ENCODE assay signal across 17 cellular contexts in the genomic region with DNA sequence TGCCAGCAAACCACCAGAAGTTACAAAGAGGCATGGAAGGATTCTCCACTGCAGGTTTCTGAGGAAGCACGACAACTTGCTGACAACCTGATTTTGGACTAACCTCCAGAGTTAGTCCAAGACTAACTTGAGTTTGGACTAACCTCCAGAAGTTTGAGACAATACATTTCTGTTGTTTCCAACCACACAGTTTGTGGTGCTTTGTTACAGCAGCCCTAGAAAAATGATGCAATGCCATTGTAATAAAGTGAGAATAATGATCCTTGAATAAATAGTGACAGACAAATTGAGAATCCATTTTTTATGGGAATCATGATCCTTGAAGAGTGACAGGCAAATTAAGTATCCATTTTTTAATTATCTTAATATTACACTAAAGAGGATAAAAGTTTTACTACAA.
DNase-seq lines count a peak whose midpoint lies in the region; TF ChIP-seq lines count a peak whose summit lies in the region.
"Had no signal": no experiment of that assay in that cellular context is flagged by ENCODE, and none has a peak within 500 bp of the region (broad histone marks: within the 10 kb centered on the region; RNA-seq: fewer than 3 reads in every experiment).

No MANE protein-coding gene starts in this region.

- H3K36me3 Mint-ChIP-seq in activated naive CD8-positive, alpha-beta T cell treated with anti-CD3 and anti-CD28 coated beads for 36 hours = no peaks in the 10 kb centered on the region

- TF ChIP-seq CTCF in A673 (conservative IDR thresholded peaks at IDR 0.05; ENCODE audit: low read depth, low read length) = no peak
- TF ChIP-seq CTCF in SK-N-SH (IDR thresholded peaks at IDR 0.05) = no peak
- TF ChIP-seq CTCF in left ventricle myocardium inferior (IDR thresholded peaks at IDR 0.05; ENCODE audit: borderline replicate concordance) = no peak

- DNase-seq in A673 (ENCODE audit: low spot score) (peak; percentile 7), adipocyte (ENCODE audit: low read depth) (peak; percentile 58), fibroblast of peridontal ligament (ENCODE audit: extremely low read depth) (peak; percentile 59), SK-N-SH (no peak), left ventricle myocardium inferior (no peak)
- DNase-seq in activated naive CD8-positive, alpha-beta T cell treated with anti-CD3 and anti-CD28 coated beads for 36 hours = no peak
- DNase-seq: AML-193, Caco-2, DMS79 treated with DMSO at 0.1 percent for 48 hours, MM.1S, NCI-H1105 treated with DMSO at 0.1 percent for 48 hours, NCI-H187, NCI-H2171 treated with DMSO at 0.1 percent for 48 hours, NCI-H510A, RPMI8226, SJCRH30 had no signal

- TF ChIP-seq EP300 in SK-N-SH (IDR thresholded peaks at IDR 0.05; ENCODE audit: borderline replicate concordance in 1 of 2, low read depth in 1 of 2, low read length in 1 of 2) = no peak

- peaks cover 2% of the 10 kb centered on the region for H3K9me3 Mint-ChIP-seq in activated naive CD8-positive, alpha-beta T cell treated with anti-CD3 and anti-CD28 coated beads for 36 hours

- no peak for TF ChIP-seq RAD21 in SK-N-SH (IDR thresholded peaks at IDR 0.05; ENCODE audit: low read length)

- no peak overlapping the region for H3K27ac Mint-ChIP-seq in activated naive CD8-positive, alpha-beta T cell treated with anti-CD3 and anti-CD28 coated beads for 36 hours

- H3K4me3 Mint-ChIP-seq in activated naive CD8-positive, alpha-beta T cell treated with anti-CD3 and anti-CD28 coated beads for 36 hours = no peak overlapping the region

- H4K20me1 ChIP-seq in SK-N-SH (ENCODE audit: insufficient read depth) = no peaks in the 10 kb centered on the region

- H3K4me1 Mint-ChIP-seq in activated naive CD8-positive, alpha-beta T cell treated with anti-CD3 and anti-CD28 coated beads for 36 hours = no peaks in the 10 kb centered on the region

- peaks cover 12% of the 10 kb centered on the region for H3K27me3 Mint-ChIP-seq in activated naive CD8-positive, alpha-beta T cell treated with anti-CD3 and anti-CD28 coated beads for 36 hours

- POLR2A ChIA-PET in A673 (lab: Charles Lee; ENCODE audit: low non-redundant PET) (no interaction called here), SK-N-SH (lab: Yijun Ruan, JAX) (no interaction called here)

- H3K27ac ChIP-seq in A673 (ENCODE audit: low read depth, low read length, poor library complexity, severe bottlenecking) (peak overlapping the region; percentile 26), HUES48 (ENCODE audit: low read depth, low read length) (peak overlapping the region; percentile 25), SK-N-SH (ENCODE audit: low read depth in 2 of 2, low read length in 1 of 2) (no peak overlapping the region), left ventricle myocardium inferior (replicated peaks) (no peak overlapping the region)
- H3K27ac ChIP-seq: SJCRH30 had no signal

- H3K9ac ChIP-seq in HUES48 (ENCODE audit: low read depth, low read length) (no peak overlapping the region; the same call in 1 of the 2 replicates), adipocyte (ENCODE audit: low read length) (no peak overlapping the region), SK-N-SH (no peak overlapping the region)

- H3K4me2 ChIP-seq in SK-N-SH = no peak overlapping the region

- 0% methylated on average over 1 of the region's 1 CpG for WGBS in SK-N-SH (ENCODE audit: low lambda C conversion rate)

- H3K27me3 ChIP-seq in A673 (replicated peaks; ENCODE audit: insufficient read depth, low read depth, low read length, poor library complexity) (no peaks in the 10 kb centered on the region), HUES48 (ENCODE audit: control insufficient read depth, insufficient read depth, low read length) (no peaks in the 10 kb centered on the region), adipocyte (replicated peaks; ENCODE audit: control insufficient read depth, insufficient read depth, low read length) (no peaks in the 10 kb centered on the region), SK-N-SH (ENCODE audit: insufficient read depth) (no peaks in the 10 kb centered on the region; the same call in 1 of the 2 replicates), left ventricle myocardium inferior (ENCODE audit: low read depth) (no peaks in the 10 kb centered on the region)
- H3K27me3 ChIP-seq: SJCRH30 had no signal

- no peaks in the 10 kb centered on the region for H3K9me2 ChIP-seq in SK-N-SH

- no peaks in the 10 kb centered on the region for H3F3A ChIP-seq in SK-N-SH (replicated peaks; ENCODE audit: insufficient read depth)

- H3K36me3 ChIP-seq in A673 (ENCODE audit: insufficient read depth, low read length, poor library complexity, severe bottlenecking) = no peaks in the 10 kb centered on the region
- no peaks in the 10 kb centered on the region for H3K36me3 ChIP-seq in HUES48 (ENCODE audit: control insufficient read depth, insufficient read depth, low read length)
- H3K36me3 ChIP-seq in adipocyte (ENCODE audit: control insufficient read depth, insufficient read depth, low read length, severe bottlenecking) = no peaks in the 10 kb centered on the region
- H3K36me3 ChIP-seq in SK-N-SH (replicated peaks in 1 of 2; ENCODE audit: control insufficient read depth in 1 of 2, insufficient read depth in 2 of 2, low read length in 1 of 2) = no peaks in the 10 kb centered on the region
- H3K36me3 ChIP-seq in left ventricle myocardium inferior = no peaks in the 10 kb centered on the region
- H3K36me3 ChIP-seq: SJCRH30 had no signal

- H3K4me3 ChIP-seq in A673 (ENCODE audit: low read depth, low read length, poor library complexity, severe bottlenecking) = no peak overlapping the region
- no peak overlapping the region for H3K4me3 ChIP-seq in HUES48 (ENCODE audit: low read depth, low read length)
- H3K4me3 ChIP-seq in adipocyte (ENCODE audit: low read length) = no peak overlapping the region
- H3K4me3 ChIP-seq in SK-N-SH (ENCODE audit: low read depth in 2 of 2, low read length in 1 of 2) = no peak overlapping the region
- no peak overlapping the region for H3K4me3 ChIP-seq in left ventricle myocardium inferior
- H3K4me3 ChIP-seq: SJCRH30 had no signal

- H3K79me2 ChIP-seq in SK-N-SH (ENCODE audit: insufficient read depth) = no peaks in the 10 kb centered on the region

- intact Hi-C loops in A673 (cut with micrococcal nuclease; ENCODE audit: unreplicated experiment) (no loop called here), left ventricle myocardium inferior (cut with micrococcal nuclease) (no loop called here)

- no TSS peak for BruUV-seq in A673 (replicated peaks; lab: Mats Ljungman, UMichigan)

- H3K9me3 ChIP-seq in A673 (ENCODE audit: low read depth, low read length, poor library complexity, severe bottlenecking) (no peaks in the 10 kb centered on the region), HUES48 (ENCODE audit: control insufficient read depth, insufficient read depth, low read length) (0 out of 2 replicates have a peak, but pooled peaks cover 4% of the 10 kb centered on the region), adipocyte (ENCODE audit: control insufficient read depth, low read length) (no peaks in the 10 kb centered on the region), SK-N-SH (no peaks in the 10 kb centered on the region), left ventricle myocardium inferior (replicated peaks) (no peaks in the 10 kb centered on the region)
- H3K9me3 ChIP-seq: Caco-2, SJCRH30 had no signal

- no peak overlapping the region for H2AFZ ChIP-seq in SK-N-SH (ENCODE audit: low read depth)

- CTCF ChIA-PET in A673 (lab: Charles Lee) = no interaction called here
- CTCF ChIA-PET in SK-N-SH (lab: Yijun Ruan, JAX) = no interaction called here

- H3K4me1 ChIP-seq in A673 (ENCODE audit: insufficient read depth, low read length, poor library complexity, severe bottlenecking) (peaks cover 12% of the 10 kb centered on the region), HUES48 (ENCODE audit: control insufficient read depth, insufficient read depth, low read length) (peaks cover 30% of the 10 kb centered on the region), adipocyte (ENCODE audit: control insufficient read depth, insufficient read depth, low read length) (peaks cover 24% of the 10 kb centered on the region), SK-N-SH (ENCODE audit: control insufficient read depth in 1 of 2, insufficient read depth in 2 of 2, low read depth in 1 of 2, low read length in 1 of 2) (no peaks in the 10 kb centered on the region), left ventricle myocardium inferior (peaks cover 6% of the 10 kb centered on the region)
- H3K4me1 ChIP-seq: Caco-2, SJCRH30 had no signal

TF ChIP-seq in SK-N-SH, 30 proteins besides CTCF, POLR2A, EP300 and RAD21:
- no peak for TF ChIP-seq EZH2phosphoT487 (IDR thresholded peaks at IDR 0.05; ENCODE audit: borderline replicate concordance, low read depth)
- TF ChIP-seq RCOR1 (IDR thresholded peaks at IDR 0.05; ENCODE audit: low read length) = no peak
- no peak for TF ChIP-seq POLR2AphosphoS5 (IDR thresholded peaks at IDR 0.05; ENCODE audit: low read depth, low read length)
- TF ChIP-seq SIN3A (IDR thresholded peaks at IDR 0.05; ENCODE audit: borderline replicate concordance, low read depth, low read length) = no peak
- no peak for TF ChIP-seq NRF1 (IDR thresholded peaks at IDR 0.05; ENCODE audit: low read depth, low read length)
- TF ChIP-seq RXRA (IDR thresholded peaks at IDR 0.05; ENCODE audit: borderline replicate concordance, low read depth) = no peak
- TF ChIP-seq, protein P1, sequence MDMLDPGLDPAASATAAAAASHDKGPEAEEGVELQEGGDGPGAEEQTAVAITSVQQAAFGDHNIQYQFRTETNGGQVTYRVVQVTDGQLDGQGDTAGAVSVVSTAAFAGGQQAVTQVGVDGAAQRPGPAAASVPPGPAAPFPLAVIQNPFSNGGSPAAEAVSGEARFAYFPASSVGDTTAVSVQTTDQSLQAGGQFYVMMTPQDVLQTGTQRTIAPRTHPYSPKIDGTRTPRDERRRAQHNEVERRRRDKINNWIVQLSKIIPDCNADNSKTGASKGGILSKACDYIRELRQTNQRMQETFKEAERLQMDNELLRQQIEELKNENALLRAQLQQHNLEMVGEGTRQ (IDR thresholded peaks at IDR 0.05; ENCODE audit: borderline replicate concordance, low read depth, low read length) = no peak
- TF ChIP-seq YY1 (IDR thresholded peaks at IDR 0.05; ENCODE audit: low read depth) = no peak
- no peak for TF ChIP-seq RFX5 (IDR thresholded peaks at IDR 0.05; ENCODE audit: low read length)
- TF ChIP-seq CHD2 (IDR thresholded peaks at IDR 0.05; ENCODE audit: low read length, partially characterized antibody) = no peak
- TF ChIP-seq FOSL2 (IDR thresholded peaks at IDR 0.05; ENCODE audit: borderline replicate concordance, low read depth) = no peak
- TF ChIP-seq, protein P2, sequence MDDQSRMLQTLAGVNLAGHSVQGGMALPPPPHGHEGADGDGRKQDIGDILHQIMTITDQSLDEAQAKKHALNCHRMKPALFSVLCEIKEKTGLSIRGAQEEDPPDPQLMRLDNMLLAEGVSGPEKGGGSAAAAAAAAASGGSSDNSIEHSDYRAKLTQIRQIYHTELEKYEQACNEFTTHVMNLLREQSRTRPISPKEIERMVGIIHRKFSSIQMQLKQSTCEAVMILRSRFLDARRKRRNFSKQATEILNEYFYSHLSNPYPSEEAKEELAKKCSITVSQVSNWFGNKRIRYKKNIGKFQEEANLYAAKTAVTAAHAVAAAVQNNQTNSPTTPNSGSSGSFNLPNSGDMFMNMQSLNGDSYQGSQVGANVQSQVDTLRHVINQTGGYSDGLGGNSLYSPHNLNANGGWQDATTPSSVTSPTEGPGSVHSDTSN (IDR thresholded peaks at IDR 0.05) = no peak

Comparison
In these comparisons a context has a peak if more than half of its experiments do, and no peak if none do; other contexts are left out.
1. DNase-seq: peak in A673 (single experiment), adipocyte (single experiment) and fibroblast of peridontal ligament (single experiment); none in SK-N-SH (single experiment), left ventricle myocardium inferior (single experiment) and activated naive CD8-positive, alpha-beta T cell treated with anti-CD3 and anti-CD28 coated beads for 36 hours (single experiment).
2. H3K27ac ChIP-seq: peak in A673 (single experiment) and HUES48 (single experiment); none in SK-N-SH (0 of 2) and left ventricle myocardium inferior (single experiment).